2 cellular contexts compared by ENCODE assay signal in genomic region chr4:185165605-185166063, GRCh38.
TF ChIP-seq lines count a peak whose summit lies in the region.

No MANE protein-coding gene starts in this region.

TF ChIP-seq in IMR-90, 13 proteins besides CTCF, POLR2A, EP300 and RAD21:
- 0 out of 2 replicates have a peak, but pooled peaks have one; percentile 19 for TF ChIP-seq BHLHE40 (IDR thresholded peaks at IDR 0.05; ENCODE audit: low read depth, low read length)
- TF ChIP-seq CEBPB (IDR thresholded peaks at IDR 0.05; ENCODE audit: low read depth, low read length), result peak; percentile 92
- TF ChIP-seq RFX5 (IDR thresholded peaks at IDR 0.05; ENCODE audit: low read depth, low read length), result no peak
- TF ChIP-seq MAFK (IDR thresholded peaks at IDR 0.05; ENCODE audit: low read depth, low read length), result 0 out of 2 replicates have a peak, but pooled peaks have one; percentile 3
- TF ChIP-seq CHD1 (IDR thresholded peaks at IDR 0.05; ENCODE audit: low read depth, low read length), result no peak
- no peak for TF ChIP-seq SMC3 (IDR thresholded peaks at IDR 0.05; ENCODE audit: low read depth, low read length)
- TF ChIP-seq, protein P1, sequence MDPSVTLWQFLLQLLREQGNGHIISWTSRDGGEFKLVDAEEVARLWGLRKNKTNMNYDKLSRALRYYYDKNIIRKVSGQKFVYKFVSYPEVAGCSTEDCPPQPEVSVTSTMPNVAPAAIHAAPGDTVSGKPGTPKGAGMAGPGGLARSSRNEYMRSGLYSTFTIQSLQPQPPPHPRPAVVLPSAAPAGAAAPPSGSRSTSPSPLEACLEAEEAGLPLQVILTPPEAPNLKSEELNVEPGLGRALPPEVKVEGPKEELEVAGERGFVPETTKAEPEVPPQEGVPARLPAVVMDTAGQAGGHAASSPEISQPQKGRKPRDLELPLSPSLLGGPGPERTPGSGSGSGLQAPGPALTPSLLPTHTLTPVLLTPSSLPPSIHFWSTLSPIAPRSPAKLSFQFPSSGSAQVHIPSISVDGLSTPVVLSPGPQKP (IDR thresholded peaks at IDR 0.05; ENCODE audit: borderline replicate concordance, low read depth, low read length), result no peak
- no peak for TF ChIP-seq NFE2L2 (IDR thresholded peaks at IDR 0.05; ENCODE audit: low read depth, low read length)
- TF ChIP-seq RCOR1 (IDR thresholded peaks at IDR 0.05; ENCODE audit: insufficient replicate concordance, low read length), result no peak
- TF ChIP-seq MXI1 (IDR thresholded peaks at IDR 0.05; ENCODE audit: borderline replicate concordance, low read depth, low read length), result no peak

TF ChIP-seq in SK-N-SH, 30 proteins besides CTCF, POLR2A, EP300 and RAD21:
- TF ChIP-seq MXI1 (IDR thresholded peaks at IDR 0.05; ENCODE audit: low read depth, low read length), result no peak
- TF ChIP-seq CHD2 (IDR thresholded peaks at IDR 0.05; ENCODE audit: low read length, partially characterized antibody), result no peak
- TF ChIP-seq GABPA (IDR thresholded peaks at IDR 0.05; ENCODE audit: low read depth), result no peak
- TF ChIP-seq TCF12 (IDR thresholded peaks at IDR 0.05), result no peak
- TF ChIP-seq FOXM1 (IDR thresholded peaks at IDR 0.05; ENCODE audit: low read depth), result no peak
- TF ChIP-seq RXRA (IDR thresholded peaks at IDR 0.05; ENCODE audit: borderline replicate concordance, low read depth), result no peak
- TF ChIP-seq USF1 (IDR thresholded peaks at IDR 0.05; ENCODE audit: borderline replicate concordance, low read depth), result no peak
- no peak for TF ChIP-seq TEAD4 (IDR thresholded peaks at IDR 0.05; ENCODE audit: borderline replicate concordance, insufficient read depth)
- no peak for TF ChIP-seq GATA2 (CRISPR knock-in tag; IDR thresholded peaks at IDR 0.05)
- TF ChIP-seq SMC3 (IDR thresholded peaks at IDR 0.05; ENCODE audit: low read depth, low read length), result no peak
- no peak for TF ChIP-seq PBX3 (IDR thresholded peaks at IDR 0.05)
- no peak for TF ChIP-seq RCOR1 (IDR thresholded peaks at IDR 0.05; ENCODE audit: low read length)
- no peak for TF ChIP-seq TAF1 (IDR thresholded peaks at IDR 0.05; ENCODE audit: borderline replicate concordance, low read depth, low read length)
- no peak for TF ChIP-seq EZH2phosphoT487 (IDR thresholded peaks at IDR 0.05; ENCODE audit: borderline replicate concordance, low read depth)
- no peak for TF ChIP-seq SIN3A (IDR thresholded peaks at IDR 0.05; ENCODE audit: borderline replicate concordance, low read depth, low read length)
- no peak for TF ChIP-seq ELF1 (IDR thresholded peaks at IDR 0.05)
- no peak for TF ChIP-seq POLR2AphosphoS5 (IDR thresholded peaks at IDR 0.05; ENCODE audit: low read depth, low read length)
- TF ChIP-seq MEF2A (IDR thresholded peaks at IDR 0.05; ENCODE audit: borderline replicate concordance, low read depth), result no peak
